ENCODE assay signal across 19 cellular contexts in genomic region chr11:120372296-120372695, GRCh38. TPM values are rescaled to one million over a fixed set of nuclear protein-coding genes. Genes with fewer than 3 reads are reported as not detected.
"Had no signal": no experiment of that assay in that cellular context is flagged by ENCODE, and none has a peak within 500 bp of the region (broad histone marks: within the 10 kb centered on the region; RNA-seq: fewer than 3 reads in every experiment).

No MANE protein-coding gene starts in this region.

- H3K27ac ChIP-seq: neural progenitor cell, psoas muscle had no signal

- FAIRE-seq: bronchial epithelial cell, endometrium had no signal

- H3K9me3 Mint-ChIP-seq: activated T-helper 1 cell treated with anti-CD3 and anti-CD28 coated beads, Interleukin-12 subunit alpha, Interleukin-12 subunit beta, Interleukin-2, Interleukin-4 antibody, amounts not matched to agents 30 ng/mL and 10 ng/mL and 1 ng/mL, durations not matched to agents 14 hours and 24 hours and 36 hours; immature natural killer cell; stimulated activated naive B cell treated with anti-CD40 and anti-IgM and Interleukin-4, amounts not matched to agents 10 μg/mL and 1 μg/mL and 100 μg/mL, for 72 hours had no signal

- H3K27ac Mint-ChIP-seq: activated CD4-positive, alpha-beta T cell treated with anti-CD3 and anti-CD28 coated beads for 36 hours; activated naive CD8-positive, alpha-beta T cell; activated T-helper 1 cell treated with anti-CD3 and anti-CD28 coated beads, Interleukin-12 subunit alpha, Interleukin-12 subunit beta, Interleukin-2, Interleukin-4 antibody, amounts not matched to agents 30 ng/mL and 10 ng/mL and 1 ng/mL, durations not matched to agents 14 hours and 24 hours and 36 hours; immature natural killer cell; neural progenitor cell; stimulated activated naive B cell treated with anti-CD40 and anti-IgM and Interleukin-4, amounts not matched to agents 10 μg/mL and 1 μg/mL and 100 μg/mL, for 72 hours; WTC11 had no signal

- H2AFZ ChIP-seq: neural progenitor cell had no signal

- H3K36me3 ChIP-seq: gastroesophageal sphincter, heart left ventricle, neural progenitor cell had no signal

- H3K9ac ChIP-seq: neural progenitor cell had no signal

- ATAC-seq: activated CD4-positive, alpha-beta T cell treated with anti-CD3 and anti-CD28 coated beads for 36 hours; gastroesophageal sphincter; heart left ventricle; psoas muscle; sciatic nerve; stimulated activated naive B cell treated with anti-CD40 and anti-IgM and Interleukin-4, amounts not matched to agents 10 μg/mL and 1 μg/mL and 100 μg/mL, for 72 hours; WTC11 had no signal

- DNase-seq: activated CD4-positive, alpha-beta T cell treated with anti-CD3 and anti-CD28 coated beads for 36 hours; activated CD4-positive, alpha-beta T cell treated with anti-CD3 and anti-CD28 coated beads, Interleukin-2, amount 50 U/mL, for 48 hours; activated T-cell treated with anti-CD3 and anti-CD28 coated beads for 4 hours; cerebellar nuclear complex; cortex of kidney; erythroblast; heart left ventricle; immature natural killer cell; midbrain; psoas muscle; stimulated activated naive B cell treated with anti-CD40 and anti-IgM and Interleukin-4, amounts not matched to agents 10 μg/mL and 1 μg/mL and 100 μg/mL, for 72 hours had no signal

- H3K36me3 Mint-ChIP-seq: activated naive CD8-positive, alpha-beta T cell; immature natural killer cell; stimulated activated naive B cell treated with anti-CD40 and anti-IgM and Interleukin-4, amounts not matched to agents 10 μg/mL and 1 μg/mL and 100 μg/mL, for 72 hours had no signal

- H3K27me3 ChIP-seq: gastroesophageal sphincter, heart left ventricle, neural progenitor cell had no signal

- H3K4me1 Mint-ChIP-seq: activated CD4-positive, alpha-beta T cell treated with anti-CD3 and anti-CD28 coated beads for 36 hours; immature natural killer cell; neural progenitor cell had no signal

- H3K4me1 ChIP-seq: neural progenitor cell had no signal

- H3K4me3 ChIP-seq: gastroesophageal sphincter, heart left ventricle, neural progenitor cell, psoas muscle had no signal

- H3K27me3 Mint-ChIP-seq: stimulated activated naive B cell treated with anti-CD40 and anti-IgM and Interleukin-4, amounts not matched to agents 10 μg/mL and 1 μg/mL and 100 μg/mL, for 72 hours had no signal

- H3K4me3 Mint-ChIP-seq: activated CD4-positive, alpha-beta T cell treated with anti-CD3 and anti-CD28 coated beads for 36 hours; activated naive CD8-positive, alpha-beta T cell; activated T-helper 1 cell treated with anti-CD3 and anti-CD28 coated beads, Interleukin-12 subunit alpha, Interleukin-12 subunit beta, Interleukin-2, Interleukin-4 antibody, amounts not matched to agents 30 ng/mL and 10 ng/mL and 1 ng/mL, durations not matched to agents 14 hours and 24 hours and 36 hours; immature natural killer cell; neural progenitor cell; stimulated activated naive B cell treated with anti-CD40 and anti-IgM and Interleukin-4, amounts not matched to agents 10 μg/mL and 1 μg/mL and 100 μg/mL, for 72 hours; WTC11 had no signal

- H3K4me2 ChIP-seq: neural progenitor cell had no signal

- H3K9me3 ChIP-seq: gastroesophageal sphincter, psoas muscle had no signal

RNA-seq across cellular contexts. Expression of gene TLCD5, which starts 47.2 kb away (rescaled TPM):
- polyA plus RNA-seq: immature natural killer cell had no signal
